10 cellular contexts compared by ENCODE assay signal in the genomic region with DNA sequence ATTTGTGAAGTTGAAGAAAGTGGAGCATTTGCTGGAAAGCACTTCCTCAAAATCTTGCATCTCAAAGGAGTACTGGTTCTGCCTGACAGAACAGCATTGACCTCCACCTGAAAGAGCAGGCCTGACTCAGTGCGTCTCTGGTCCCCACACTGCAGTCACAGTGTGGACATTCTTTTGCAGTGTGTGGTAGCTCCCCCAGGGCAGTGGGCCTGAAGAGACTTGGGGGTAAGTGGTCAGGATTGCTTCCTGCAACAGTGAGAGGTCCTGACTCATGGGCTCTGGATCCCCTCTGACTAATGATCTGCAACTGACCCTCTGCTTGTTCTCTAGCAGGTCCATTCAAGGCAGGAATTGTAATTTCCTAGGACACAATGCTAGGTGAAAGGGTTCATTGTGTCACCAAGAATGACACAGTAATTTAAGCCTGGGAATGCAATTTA.
DNase-seq lines count a peak whose midpoint lies in the region; ATAC-seq lines count a peak whose summit lies in the region.
"Had no signal": no experiment of that assay in that cellular context is flagged by ENCODE, and none has a peak within 500 bp of the region (broad histone marks: within the 10 kb centered on the region; RNA-seq: fewer than 3 reads in every experiment).

No MANE protein-coding gene starts in this region.

- no peaks in the 10 kb centered on the region for H3K36me3 ChIP-seq in H7 (replicated peaks; ENCODE audit: control insufficient read depth, insufficient read depth, low read length)

- peak; percentile 91 for DNase-seq in EH (ENCODE audit: low read depth)
- peak; percentile 34 for DNase-seq in fibroblast of gingiva (ENCODE audit: low read depth)
- DNase-seq in NCI-H446 treated with DMSO at 0.1 percent for 48 hours (lab: John Stamatoyannopoulos, UW), result no peak
- DNase-seq in H7, result no peak
- DNase-seq in stimulated activated effector memory CD8-positive, alpha-beta T cell treated with anti-CD3 and anti-CD28 coated beads, Interleukin-12 subunit alpha, Interleukin-12 subunit beta, amount 100 ng/mL, for 72 hours (ENCODE audit: low spot score in 2 of 2), result no peak
- no peak for DNase-seq in NCI-H1048 (lab: John Stamatoyannopoulos, UW)
- DNase-seq: CD4-positive, alpha-beta memory T cell; NCI-H1694 had no signal

- H3K4me3 ChIP-seq in H7 (ENCODE audit: insufficient read depth, low read depth, low read length), result no peak overlapping the region

- no peak overlapping the region for H3K4me3 Mint-ChIP-seq in stimulated activated effector memory CD8-positive, alpha-beta T cell treated with anti-CD3 and anti-CD28 coated beads, Interleukin-12 subunit alpha, Interleukin-12 subunit beta, amount 100 ng/mL, for 72 hours
- H3K4me3 Mint-ChIP-seq: CD4-positive, alpha-beta memory T cell had no signal

- peaks cover 13% of the 10 kb centered on the region for H3K9me3 Mint-ChIP-seq in stimulated activated effector memory CD8-positive, alpha-beta T cell treated with anti-CD3 and anti-CD28 coated beads, Interleukin-12 subunit alpha, Interleukin-12 subunit beta, amount 100 ng/mL, for 72 hours

- ATAC-seq in GM21576 (IDR thresholded peaks at IDR 0.05; ENCODE audit: unreplicated experiment), result peak; percentile 43
- peak; percentile 36 for ATAC-seq in HG03565 (IDR thresholded peaks at IDR 0.05; ENCODE audit: unreplicated experiment)
- no peak for ATAC-seq in stimulated activated effector memory CD8-positive, alpha-beta T cell treated with anti-CD3 and anti-CD28 coated beads, Interleukin-12 subunit alpha, Interleukin-12 subunit beta, amount 100 ng/mL, for 72 hours

- no peaks in the 10 kb centered on the region for H3K36me3 Mint-ChIP-seq in stimulated activated effector memory CD8-positive, alpha-beta T cell treated with anti-CD3 and anti-CD28 coated beads, Interleukin-12 subunit alpha, Interleukin-12 subunit beta, amount 100 ng/mL, for 72 hours
- H3K36me3 Mint-ChIP-seq: CD4-positive, alpha-beta memory T cell had no signal

- H3K27me3 ChIP-seq in H7 (ENCODE audit: control insufficient read depth, insufficient read depth, low read length), result no peaks in the 10 kb centered on the region

- H3K27ac Mint-ChIP-seq in stimulated activated effector memory CD8-positive, alpha-beta T cell treated with anti-CD3 and anti-CD28 coated beads, Interleukin-12 subunit alpha, Interleukin-12 subunit beta, amount 100 ng/mL, for 72 hours, result no peak overlapping the region
- H3K27ac Mint-ChIP-seq: CD4-positive, alpha-beta memory T cell had no signal

- H3K4me1 Mint-ChIP-seq in stimulated activated effector memory CD8-positive, alpha-beta T cell treated with anti-CD3 and anti-CD28 coated beads, Interleukin-12 subunit alpha, Interleukin-12 subunit beta, amount 100 ng/mL, for 72 hours, result no peaks in the 10 kb centered on the region
- H3K4me1 Mint-ChIP-seq: CD4-positive, alpha-beta memory T cell had no signal

Comparison
In these comparisons a context has a peak if more than half of its experiments do, and no peak if none do; other contexts are left out.
1. DNase-seq: peak in EH (single experiment) and fibroblast of gingiva (single experiment); none in NCI-H446 treated with DMSO at 0.1 percent for 48 hours (single experiment), H7 (single experiment), stimulated activated effector memory CD8-positive, alpha-beta T cell treated with anti-CD3 and anti-CD28 coated beads, Interleukin-12 subunit alpha, Interleukin-12 subunit beta, amount 100 ng/mL, for 72 hours (0 of 2) and NCI-H1048 (single experiment).